Comparison of ENCODE assay signal across 1 cellular context in the genomic region with DNA sequence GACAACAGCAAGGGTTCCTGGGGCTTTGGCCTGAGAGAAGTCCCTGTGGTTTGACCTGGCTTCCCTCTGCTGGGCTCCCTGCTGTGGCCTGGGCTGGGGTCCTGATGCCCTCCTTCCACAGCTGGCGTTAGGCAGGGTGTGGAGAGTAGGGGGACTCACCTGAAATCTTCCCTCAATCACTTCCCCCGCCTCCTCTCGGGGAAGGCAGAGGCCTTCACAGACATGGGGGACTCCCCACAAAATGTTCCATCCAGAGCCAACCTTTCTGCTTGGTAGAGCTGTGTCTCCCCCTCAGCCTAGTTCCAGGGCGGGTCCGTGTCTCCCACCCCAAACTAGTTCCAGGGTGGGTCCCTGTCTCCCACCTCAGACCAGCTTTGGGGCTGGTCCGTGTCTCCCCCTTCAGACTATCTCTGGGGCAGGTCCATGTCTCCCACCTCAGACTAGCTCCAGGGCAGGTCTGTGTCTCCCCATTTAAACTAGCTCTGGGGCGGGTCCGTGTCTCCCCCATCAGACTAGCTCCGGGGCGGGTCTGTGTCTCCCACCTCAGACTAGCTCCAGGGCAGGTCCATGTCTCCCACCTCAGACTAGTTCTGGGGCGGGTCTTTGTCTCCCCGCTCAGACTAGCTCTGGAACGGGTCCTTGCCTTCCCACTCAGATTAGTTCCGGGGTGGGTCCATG.
TF ChIP-seq lines count a peak whose summit lies in the region.

No MANE protein-coding gene starts in this region.

TF ChIP-seq in GM12878, 131 proteins besides CTCF, POLR2A, EP300 and RAD21:
- TF ChIP-seq WRNIP1 (IDR thresholded peaks at IDR 0.05; ENCODE audit: borderline replicate concordance, low read depth, low read length) (peak; percentile 65; the same call in 1 of the 2 replicates), RCOR1 (conservative IDR thresholded peaks at IDR 0.05; ENCODE audit: low read depth, low read length) (no peak)
